In genomic region chr3:49667701-49668413, GRCh38 we compare ENCODE assay signal across 18 cellular contexts. TPM values are rescaled to one million over a fixed set of nuclear protein-coding genes. Genes with fewer than 3 reads are reported as not detected.
"Had no signal": no experiment of that assay in that cellular context is flagged by ENCODE, and none has a peak within 500 bp of the region (broad histone marks: within the 10 kb centered on the region; RNA-seq: fewer than 3 reads in every experiment).

No MANE protein-coding gene starts in this region.

- H3K27me3 Mint-ChIP-seq: activated T-cell treated with anti-CD3 and anti-CD28 coated beads, Interleukin-2, amount 50 U/mL, for 24 hours had no signal

- H3K27ac Mint-ChIP-seq: activated naive CD4-positive, alpha-beta T cell treated with anti-CD3 and anti-CD28 coated beads, Interleukin-2, amount 10 ng/mL, durations not matched to agents 7 days and 5 days; activated T-cell treated with anti-CD3 and anti-CD28 coated beads, Interleukin-2, amount 50 U/mL, for 24 hours had no signal

- H3K9me3 ChIP-seq: adrenal gland, upper lobe of right lung had no signal

- H3K27ac ChIP-seq: adrenal gland, foreskin keratinocyte, parathyroid adenoma, upper lobe of right lung had no signal

- ATAC-seq: foreskin keratinocyte, left ventricle myocardium superior, upper lobe of right lung had no signal

- H3K4me3 Mint-ChIP-seq: activated naive CD4-positive, alpha-beta T cell treated with anti-CD3 and anti-CD28 coated beads, Interleukin-2, amount 10 ng/mL, durations not matched to agents 7 days and 5 days; activated T-cell treated with anti-CD3 and anti-CD28 coated beads, Interleukin-2, amount 50 U/mL, for 24 hours had no signal

- H3K4me3 ChIP-seq: adrenal gland, upper lobe of right lung had no signal

- H3K9me3 Mint-ChIP-seq: activated naive CD4-positive, alpha-beta T cell treated with anti-CD3 and anti-CD28 coated beads, Interleukin-2, amount 10 ng/mL, durations not matched to agents 7 days and 5 days; activated T-cell treated with anti-CD3 and anti-CD28 coated beads, Interleukin-2, amount 50 U/mL, for 24 hours had no signal

- H3K4me1 ChIP-seq: upper lobe of right lung had no signal

- H3K27me3 ChIP-seq: adrenal gland, upper lobe of right lung had no signal

- DNase-seq: activated CD4-positive, alpha-beta T cell treated with anti-CD3 and anti-CD28 coated beads for 1 hour; activated CD4-positive, alpha-beta T cell treated with anti-CD3 and anti-CD28 coated beads, Interleukin-2, amount 50 U/mL, for 48 hours; activated naive CD4-positive, alpha-beta T cell treated with anti-CD3 and anti-CD28 coated beads, Interleukin-2, amount 10 ng/mL, durations not matched to agents 7 days and 5 days; activated T-cell treated with anti-CD3 and anti-CD28 coated beads, Interleukin-2, amount 50 U/mL, for 24 hours; adrenal gland; cortex of kidney; effector CD8-positive, alpha-beta T cell; foreskin keratinocyte; glutamatergic neuron; left ventricle myocardium superior; retina; stimulated activated CD4-positive, alpha-beta T cell treated with anti-CD3 and anti-CD28 coated beads, Interleukin-4, amount 100 ng/mL, for 1 hour; stimulated activated naive CD4-positive, alpha-beta T cell; upper lobe of right lung had no signal

- H3K36me3 ChIP-seq: adrenal gland, upper lobe of right lung had no signal

RNA-seq across cellular contexts. Expression of gene AMIGO3, which starts 51.6 kb away (rescaled TPM):
- total RNA-seq: endothelial cell of umbilical vein, foreskin keratinocyte, kidney epithelial cell, left ventricle myocardium superior, mesenteric fat pad had no signal
